Comparison of ENCODE assay signal across 1 cellular context in the genomic region with DNA sequence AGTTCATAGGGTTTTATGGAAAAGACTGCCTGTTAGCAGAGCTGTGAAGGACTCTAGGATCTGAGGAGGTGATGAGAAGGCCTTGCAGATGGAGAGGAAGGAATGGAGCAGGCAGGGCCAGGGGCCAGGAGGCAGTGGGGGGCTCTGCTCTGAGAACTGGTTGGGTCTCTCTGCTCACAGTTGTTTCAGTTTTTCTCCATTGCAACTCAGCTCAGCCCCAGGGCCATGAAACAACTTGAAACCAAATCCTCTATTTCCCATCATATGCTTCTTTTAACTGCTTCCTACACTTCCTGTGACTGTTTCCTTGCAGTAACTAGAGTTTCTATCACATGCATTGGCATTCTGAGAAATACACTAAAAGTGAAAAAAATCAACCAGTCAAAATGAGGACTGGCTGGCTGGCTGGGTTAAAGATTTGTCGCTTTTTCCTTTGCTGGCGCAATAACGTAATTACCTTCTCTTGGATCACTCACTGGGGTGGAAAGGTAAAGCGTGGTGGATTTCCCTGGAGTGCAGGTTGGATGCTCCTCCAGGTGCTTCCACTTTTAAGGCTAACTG.
TF ChIP-seq lines count a peak whose summit lies in the region.

No MANE protein-coding gene starts in this region.

TF ChIP-seq in K562, 482 proteins besides CTCF, POLR2A, EP300 and RAD21 (continued from another document):
- no peak for TF ChIP-seq TSHZ1 (CRISPR knock-in tag; IDR thresholded peaks at IDR 0.05)
- no peak for TF ChIP-seq ZNF699 (CRISPR knock-in tag; IDR thresholded peaks at IDR 0.05; ENCODE audit: insufficient replicate concordance)
- TF ChIP-seq MAFK (IDR thresholded peaks at IDR 0.05; ENCODE audit: low read length), result no peak
- TF ChIP-seq BRCA1 (IDR thresholded peaks at IDR 0.05), result no peak
- no peak for TF ChIP-seq BRCA1 (CRISPR knock-in tag; IDR thresholded peaks at IDR 0.05)
- TF ChIP-seq NCOA4 (IDR thresholded peaks at IDR 0.05; ENCODE audit: partially characterized antibody), result no peak
- TF ChIP-seq REST (CRISPR knock-in tag; IDR thresholded peaks at IDR 0.05; ENCODE audit: low read depth), result no peak
- TF ChIP-seq, protein P1, sequence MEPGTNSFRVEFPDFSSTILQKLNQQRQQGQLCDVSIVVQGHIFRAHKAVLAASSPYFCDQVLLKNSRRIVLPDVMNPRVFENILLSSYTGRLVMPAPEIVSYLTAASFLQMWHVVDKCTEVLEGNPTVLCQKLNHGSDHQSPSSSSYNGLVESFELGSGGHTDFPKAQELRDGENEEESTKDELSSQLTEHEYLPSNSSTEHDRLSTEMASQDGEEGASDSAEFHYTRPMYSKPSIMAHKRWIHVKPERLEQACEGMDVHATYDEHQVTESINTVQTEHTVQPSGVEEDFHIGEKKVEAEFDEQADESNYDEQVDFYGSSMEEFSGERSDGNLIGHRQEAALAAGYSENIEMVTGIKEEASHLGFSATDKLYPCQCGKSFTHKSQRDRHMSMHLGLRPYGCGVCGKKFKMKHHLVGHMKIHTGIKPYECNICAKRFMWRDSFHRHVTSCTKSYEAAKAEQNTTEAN (CRISPR knock-in tag; IDR thresholded peaks at IDR 0.05), result no peak
- no peak for TF ChIP-seq CREBBP (IDR thresholded peaks at IDR 0.05; ENCODE audit: low read depth, low read length)
- no peak for TF ChIP-seq THAP12 (CRISPR knock-in tag; IDR thresholded peaks at IDR 0.05)
- TF ChIP-seq, protein P2, sequence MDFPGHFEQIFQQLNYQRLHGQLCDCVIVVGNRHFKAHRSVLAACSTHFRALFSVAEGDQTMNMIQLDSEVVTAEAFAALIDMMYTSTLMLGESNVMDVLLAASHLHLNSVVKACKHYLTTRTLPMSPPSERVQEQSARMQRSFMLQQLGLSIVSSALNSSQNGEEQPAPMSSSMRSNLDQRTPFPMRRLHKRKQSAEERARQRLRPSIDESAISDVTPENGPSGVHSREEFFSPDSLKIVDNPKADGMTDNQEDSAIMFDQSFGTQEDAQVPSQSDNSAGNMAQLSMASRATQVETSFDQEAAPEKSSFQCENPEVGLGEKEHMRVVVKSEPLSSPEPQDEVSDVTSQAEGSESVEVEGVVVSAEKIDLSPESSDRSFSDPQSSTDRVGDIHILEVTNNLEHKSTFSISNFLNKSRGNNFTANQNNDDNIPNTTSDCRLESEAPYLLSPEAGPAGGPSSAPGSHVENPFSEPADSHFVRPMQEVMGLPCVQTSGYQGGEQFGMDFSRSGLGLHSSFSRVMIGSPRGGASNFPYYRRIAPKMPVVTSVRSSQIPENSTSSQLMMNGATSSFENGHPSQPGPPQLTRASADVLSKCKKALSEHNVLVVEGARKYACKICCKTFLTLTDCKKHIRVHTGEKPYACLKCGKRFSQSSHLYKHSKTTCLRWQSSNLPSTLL (IDR thresholded peaks at IDR 0.05), result no peak
- TF ChIP-seq, protein P3, sequence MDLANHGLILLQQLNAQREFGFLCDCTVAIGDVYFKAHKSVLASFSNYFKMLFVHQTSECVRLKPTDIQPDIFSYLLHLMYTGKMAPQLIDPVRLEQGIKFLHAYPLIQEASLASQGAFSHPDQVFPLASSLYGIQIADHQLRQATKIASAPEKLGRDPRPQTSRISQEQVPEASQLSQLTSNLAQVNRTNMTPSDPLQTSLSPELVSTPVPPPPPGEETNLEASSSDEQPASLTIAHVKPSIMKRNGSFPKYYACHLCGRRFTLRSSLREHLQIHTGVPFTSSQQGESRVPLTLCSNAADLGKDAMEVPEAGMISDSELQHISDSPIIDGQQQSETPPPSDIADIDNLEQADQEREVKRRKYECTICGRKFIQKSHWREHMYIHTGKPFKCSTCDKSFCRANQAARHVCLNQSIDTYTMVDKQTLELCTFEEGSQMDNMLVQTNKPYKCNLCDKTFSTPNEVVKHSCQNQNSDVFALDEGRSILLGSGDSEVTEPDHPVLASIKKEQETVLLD (IDR thresholded peaks at IDR 0.05), result no peak
- TF ChIP-seq, protein P4, sequence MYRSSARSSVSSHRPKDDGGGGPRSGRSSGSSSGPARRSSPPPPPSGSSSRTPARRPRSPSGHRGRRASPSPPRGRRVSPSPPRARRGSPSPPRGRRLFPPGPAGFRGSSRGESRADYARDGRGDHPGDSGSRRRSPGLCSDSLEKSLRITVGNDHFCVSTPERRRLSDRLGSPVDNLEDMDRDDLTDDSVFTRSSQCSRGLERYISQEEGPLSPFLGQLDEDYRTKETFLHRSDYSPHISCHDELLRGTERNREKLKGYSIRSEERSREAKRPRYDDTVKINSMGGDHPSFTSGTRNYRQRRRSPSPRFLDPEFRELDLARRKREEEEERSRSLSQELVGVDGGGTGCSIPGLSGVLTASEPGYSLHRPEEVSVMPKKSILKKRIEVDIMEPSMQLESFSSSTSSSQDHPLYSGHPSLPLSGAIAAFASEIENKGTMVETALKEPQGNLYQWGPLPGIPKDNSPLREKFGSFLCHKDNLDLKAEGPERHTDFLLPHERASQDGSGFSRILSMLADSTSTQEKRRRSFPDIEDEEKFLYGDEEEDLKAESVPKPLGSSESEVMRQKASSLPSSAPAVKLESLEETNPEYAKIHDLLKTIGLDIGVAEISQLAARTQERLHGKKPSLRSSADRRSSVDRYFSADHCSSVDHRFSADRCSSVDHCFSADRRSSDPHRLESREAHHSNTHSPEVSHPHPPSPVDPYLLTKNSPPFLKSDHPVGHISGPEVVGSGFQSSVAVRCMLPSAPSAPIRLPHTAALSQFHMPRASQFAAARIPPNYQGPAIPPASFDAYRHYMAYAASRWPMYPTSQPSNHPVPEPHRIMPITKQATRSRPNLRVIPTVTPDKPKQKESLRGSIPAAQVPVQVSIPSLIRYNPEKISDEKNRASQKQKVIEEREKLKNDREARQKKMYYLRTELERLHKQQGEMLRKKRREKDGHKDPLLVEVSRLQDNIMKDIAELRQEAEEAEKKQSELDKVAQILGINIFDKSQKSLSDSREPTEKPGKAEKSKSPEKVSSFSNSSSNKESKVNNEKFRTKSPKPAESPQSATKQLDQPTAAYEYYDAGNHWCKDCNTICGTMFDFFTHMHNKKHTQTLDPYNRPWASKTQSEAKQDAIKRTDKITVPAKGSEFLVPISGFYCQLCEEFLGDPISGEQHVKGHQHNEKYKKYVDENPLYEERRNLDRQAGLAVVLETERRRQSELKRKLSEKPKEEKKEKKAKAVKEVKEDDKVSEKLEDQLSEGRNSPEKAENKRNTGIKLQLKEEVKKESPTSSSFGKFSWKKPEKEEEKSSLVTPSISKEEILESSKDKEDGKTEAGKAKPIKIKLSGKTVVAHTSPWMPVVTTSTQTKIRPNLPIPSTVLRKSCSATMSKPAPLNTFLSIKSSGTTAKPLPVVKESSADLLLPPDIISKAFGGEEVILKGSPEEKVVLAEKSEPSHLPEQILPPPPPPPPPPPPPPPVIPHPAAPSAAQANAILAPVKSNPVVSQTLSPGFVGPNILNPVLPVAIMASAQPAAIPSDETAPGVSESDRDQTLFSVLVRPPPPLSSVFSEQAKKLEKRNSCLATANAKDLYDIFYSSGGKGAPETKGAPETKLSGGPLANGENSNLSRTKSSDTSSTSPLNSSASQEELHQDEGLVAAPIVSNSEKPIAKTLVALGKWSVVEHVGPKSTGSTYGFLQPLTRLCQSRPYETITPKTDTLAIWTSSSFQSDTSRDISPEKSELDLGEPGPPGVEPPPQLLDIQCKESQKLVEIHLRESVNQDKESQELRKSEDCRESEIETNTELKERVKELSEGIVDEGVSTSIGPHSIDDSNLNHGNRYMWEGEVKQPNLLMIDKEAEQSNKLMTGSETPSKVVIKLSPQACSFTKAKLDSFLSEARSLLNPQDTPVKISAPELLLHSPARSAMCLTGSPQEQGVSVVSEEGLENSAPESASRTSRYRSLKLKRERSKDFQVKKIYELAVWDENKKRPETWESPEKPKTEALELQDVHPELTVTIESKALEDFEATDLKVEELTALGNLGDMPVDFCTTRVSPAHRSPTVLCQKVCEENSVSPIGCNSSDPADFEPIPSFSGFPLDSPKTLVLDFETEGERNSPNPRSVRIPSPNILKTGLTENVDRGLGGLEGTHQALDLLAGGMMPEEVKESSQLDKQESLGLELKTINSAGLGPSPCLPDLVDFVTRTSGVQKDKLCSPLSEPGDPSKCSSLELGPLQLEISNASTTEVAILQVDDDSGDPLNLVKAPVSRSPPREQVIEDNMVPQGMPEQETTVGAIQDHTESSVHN (IDR thresholded peaks at IDR 0.05; ENCODE audit: borderline replicate concordance in 1 of 2, low read depth in 1 of 2), result no peak
- no peak for TF ChIP-seq NR1H2 (CRISPR knock-in tag; IDR thresholded peaks at IDR 0.05)
- no peak for TF ChIP-seq CBX3 (IDR thresholded peaks at IDR 0.05; ENCODE audit: borderline replicate concordance in 1 of 2, low read length in 2 of 2)
- TF ChIP-seq STAT5B (CRISPR knock-in tag; IDR thresholded peaks at IDR 0.05), result no peak
